ENCODE assay signal across 8 cellular contexts in the genomic region with DNA sequence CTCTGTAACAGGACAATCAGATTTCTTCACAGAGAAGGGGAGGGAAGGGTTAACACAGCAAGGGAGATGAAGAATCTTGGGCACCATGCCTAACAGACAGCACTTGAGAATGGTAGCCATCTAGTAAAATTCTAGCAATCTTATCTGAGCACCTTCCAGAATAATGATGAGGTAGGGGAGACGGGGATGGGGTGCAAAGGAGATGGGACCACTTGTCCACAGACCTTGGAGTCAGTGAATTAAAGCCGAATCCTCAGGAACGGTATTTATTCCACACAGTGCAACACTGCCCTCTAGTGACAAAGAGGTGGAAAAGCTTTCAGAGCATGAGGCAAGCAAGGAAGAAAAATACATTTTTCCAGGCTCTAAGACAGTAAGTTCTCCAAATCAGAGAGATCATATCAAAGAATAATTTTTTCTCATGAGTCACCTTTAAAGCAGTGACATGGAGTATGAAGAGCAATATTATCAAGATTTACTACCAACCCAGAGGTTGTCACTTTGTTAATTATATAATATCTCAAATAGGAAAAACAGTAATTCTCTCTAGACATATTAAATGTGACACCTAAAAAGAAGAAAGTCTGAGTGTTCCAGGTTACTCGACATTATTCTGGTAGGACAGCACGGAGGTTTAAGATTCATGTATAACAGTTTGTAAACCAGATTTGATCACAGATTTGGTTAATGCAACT. TPM values are rescaled to one million over a fixed set of nuclear protein-coding genes. Genes with fewer than 3 reads are reported as not detected.
DNase-seq lines count a peak whose midpoint lies in the region; ATAC-seq, FAIRE-seq and TF ChIP-seq lines count a peak whose summit lies in the region.

No MANE protein-coding gene starts in this region.

- H3K9me3 Mint-ChIP-seq in activated naive CD8-positive, alpha-beta T cell treated with anti-CD3 and anti-CD28 coated beads for 36 hours = no peaks in the 10 kb centered on the region
- H3K9me3 Mint-ChIP-seq in activated naive CD8-positive, alpha-beta T cell treated with anti-CD3 and anti-CD28 coated beads, Interleukin-2, amount 50 U/mL, for 24 hours = no peaks in the 10 kb centered on the region
- no peaks in the 10 kb centered on the region for H3K9me3 Mint-ChIP-seq in activated T-cell treated with anti-CD3 and anti-CD28 coated beads, Interleukin-2, amount 50 U/mL, for 72 hours

- no peaks in the 10 kb centered on the region for H3K9me3 ChIP-seq in pancreas

- no peaks in the 10 kb centered on the region for H3K27me3 Mint-ChIP-seq in activated naive CD8-positive, alpha-beta T cell treated with anti-CD3 and anti-CD28 coated beads for 36 hours
- H3K27me3 Mint-ChIP-seq in activated naive CD8-positive, alpha-beta T cell treated with anti-CD3 and anti-CD28 coated beads, Interleukin-2, amount 50 U/mL, for 24 hours = no peaks in the 10 kb centered on the region
- no peaks in the 10 kb centered on the region for H3K27me3 Mint-ChIP-seq in activated T-cell treated with anti-CD3 and anti-CD28 coated beads, Interleukin-2, amount 50 U/mL, for 72 hours (ENCODE audit: low read depth)

- H3K36me3 ChIP-seq in pancreas = no peaks in the 10 kb centered on the region

- no peak overlapping the region for H3K27ac Mint-ChIP-seq in activated naive CD8-positive, alpha-beta T cell treated with anti-CD3 and anti-CD28 coated beads for 36 hours
- no peak overlapping the region for H3K27ac Mint-ChIP-seq in activated naive CD8-positive, alpha-beta T cell treated with anti-CD3 and anti-CD28 coated beads, Interleukin-2, amount 50 U/mL, for 24 hours
- H3K27ac Mint-ChIP-seq in activated T-cell treated with anti-CD3 and anti-CD28 coated beads, Interleukin-2, amount 50 U/mL, for 72 hours = no peak overlapping the region

- intact Hi-C loops in pancreas (cut with DNase I) = loop anchor here in 1 of 3 donors (10.0 kb wide), 1 partner anchor 171 kb away; no protein-coding TSS in a partner anchor

- H3K36me3 Mint-ChIP-seq in activated naive CD8-positive, alpha-beta T cell treated with anti-CD3 and anti-CD28 coated beads for 36 hours = no peaks in the 10 kb centered on the region
- H3K36me3 Mint-ChIP-seq in activated naive CD8-positive, alpha-beta T cell treated with anti-CD3 and anti-CD28 coated beads, Interleukin-2, amount 50 U/mL, for 24 hours (ENCODE audit: low read depth) = peaks cover 2% of the 10 kb centered on the region
- H3K36me3 Mint-ChIP-seq in activated T-cell treated with anti-CD3 and anti-CD28 coated beads, Interleukin-2, amount 50 U/mL, for 72 hours (ENCODE audit: insufficient read depth in 2 of 2) = peaks cover 0 to 4% of the 10 kb centered on the region in 2 donors

- WGBS in pancreas, 2 donors = 0% methylated on average over 5 of the region's 5 CpGs

- H3K4me1 ChIP-seq in pancreas = peaks cover 0 to 6% (median 0%) of the 10 kb centered on the region in 3 donors

- H3K4me3 ChIP-seq in pancreas = no peak overlapping the region

- TF ChIP-seq CTCF in pancreas (IDR thresholded peaks at IDR 0.05) = peak; percentile 84 to 91 (median 87)

- ATAC-seq in activated naive CD8-positive, alpha-beta T cell treated with anti-CD3 and anti-CD28 coated beads, Interleukin-2, amount 50 U/mL, for 24 hours = no peak
- ATAC-seq in HG02852 (IDR thresholded peaks at IDR 0.05; ENCODE audit: unreplicated experiment) (peak; percentile 61), pancreas (peak; percentile 93 to 99 (median 95)), GM19328 (IDR thresholded peaks at IDR 0.05; ENCODE audit: unreplicated experiment) (no peak)
- ATAC-seq in activated T-cell treated with anti-CD3 and anti-CD28 coated beads, Interleukin-2, amount 50 U/mL, for 72 hours (replicated peaks in 1 of 2) = peak; percentile 36

- H3K4me3 Mint-ChIP-seq in activated naive CD8-positive, alpha-beta T cell treated with anti-CD3 and anti-CD28 coated beads for 36 hours = no peak overlapping the region
- H3K4me3 Mint-ChIP-seq in activated naive CD8-positive, alpha-beta T cell treated with anti-CD3 and anti-CD28 coated beads, Interleukin-2, amount 50 U/mL, for 24 hours = no peak overlapping the region
- no peak overlapping the region for H3K4me3 Mint-ChIP-seq in activated T-cell treated with anti-CD3 and anti-CD28 coated beads, Interleukin-2, amount 50 U/mL, for 72 hours

- no peaks in the 10 kb centered on the region for H3K27me3 ChIP-seq in pancreas

- peak; percentile 6 for DNase-seq in activated naive CD8-positive, alpha-beta T cell treated with anti-CD3 and anti-CD28 coated beads for 36 hours
- DNase-seq in activated naive CD8-positive, alpha-beta T cell treated with anti-CD3 and anti-CD28 coated beads, Interleukin-2, amount 50 U/mL, for 24 hours = no peak
- DNase-seq in NCI-H510A treated with DMSO at 0.1 percent for 48 hours (lab: John Stamatoyannopoulos, UW) (peak; percentile 90), glomerular visceral epithelial cell (ENCODE audit: extremely low spot score) (peak; percentile 65), pancreas (peak in 3 of 6 donors; percentile 30 to 51 (median 31))
- DNase-seq in activated T-cell treated with anti-CD3 and anti-CD28 coated beads, Interleukin-2, amount 50 U/mL, for 72 hours = peak; percentile 13 to 29

- H3K27ac ChIP-seq in pancreas = no peak overlapping the region

- peak; percentile 74 for FAIRE-seq in pancreas (lab: Jason Lieb, UNC)

- peaks cover 4% of the 10 kb centered on the region for H3K4me1 Mint-ChIP-seq in activated naive CD8-positive, alpha-beta T cell treated with anti-CD3 and anti-CD28 coated beads for 36 hours
- H3K4me1 Mint-ChIP-seq in activated naive CD8-positive, alpha-beta T cell treated with anti-CD3 and anti-CD28 coated beads, Interleukin-2, amount 50 U/mL, for 24 hours = no peaks in the 10 kb centered on the region
- H3K4me1 Mint-ChIP-seq in activated T-cell treated with anti-CD3 and anti-CD28 coated beads, Interleukin-2, amount 50 U/mL, for 72 hours (ENCODE audit: low read depth) = no peaks in the 10 kb centered on the region

RNA-seq across cellular contexts. Expression of gene LPAR3, which starts 43.3 kb away (rescaled TPM):
- total RNA-seq in activated naive CD8-positive, alpha-beta T cell treated with anti-CD3 and anti-CD28 coated beads for 36 hours = 1 to 10 TPM; 1.1 to 1.4 TPM
- total RNA-seq in activated T-cell treated with anti-CD3 and anti-CD28 coated beads, Interleukin-2, amount 50 U/mL, for 72 hours = under 1 TPM; 0.24 to 0.65 TPM
- 10 to 100 TPM in 4 of 6 donors, 1 to 10 TPM in 2; 7.8 to 19.5 (median 12.7) TPM for total RNA-seq in pancreas
- 1 to 10 TPM; 1.4 to 2.1 TPM for polyA plus RNA-seq in pancreas

Comparison
In these comparisons a context has a peak if more than half of its experiments do, and no peak if none do; other contexts are left out.
1. ATAC-seq: peak in HG02852 (single experiment), activated T-cell treated with anti-CD3 and anti-CD28 coated beads, Interleukin-2, amount 50 U/mL, for 72 hours (2 of 2) and pancreas (4 of 4); none in activated naive CD8-positive, alpha-beta T cell treated with anti-CD3 and anti-CD28 coated beads, Interleukin-2, amount 50 U/mL, for 24 hours (single experiment) and GM19328 (single experiment).